8 cellular contexts compared by ENCODE assay signal in the genomic region with DNA sequence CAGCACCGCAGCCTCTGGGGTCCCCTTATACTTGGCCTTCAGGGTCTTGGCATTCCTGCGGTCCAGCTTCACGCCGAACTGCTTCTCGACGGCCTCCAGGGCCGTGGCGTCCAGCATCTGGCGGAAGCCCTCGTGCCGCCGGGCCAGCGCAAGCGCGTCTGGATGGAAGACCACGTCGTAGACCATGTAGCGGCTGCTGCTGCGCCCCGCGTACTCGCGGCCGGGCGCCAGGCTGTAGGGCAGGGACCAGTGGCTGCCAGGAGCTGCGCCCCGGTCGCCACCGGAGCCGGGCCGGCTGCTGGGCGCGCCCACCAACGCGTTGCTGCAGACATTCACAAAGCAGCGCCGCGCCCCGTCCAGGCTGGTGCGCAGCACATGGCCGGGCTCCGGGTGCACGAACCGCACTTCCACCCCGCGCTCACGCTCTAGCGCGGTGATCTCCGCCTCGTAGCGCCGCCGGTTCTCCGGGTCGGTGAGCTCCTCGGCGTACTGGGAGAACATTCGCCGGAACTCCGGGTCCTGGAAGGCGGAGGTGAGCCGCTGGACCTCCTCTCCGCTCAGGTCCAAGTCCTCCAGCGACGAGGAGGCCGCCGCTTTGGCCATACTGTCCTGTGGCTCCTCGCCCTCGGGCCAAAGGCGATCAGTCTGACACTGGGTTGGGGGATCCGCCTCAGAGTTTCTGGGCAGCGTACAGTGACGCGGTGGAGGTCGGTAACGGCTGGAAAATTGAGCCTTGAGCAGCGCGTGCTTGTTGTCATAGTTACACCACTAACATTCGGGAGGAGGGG. TPM values are rescaled to one million over a fixed set of nuclear protein-coding genes. Genes with fewer than 3 reads are reported as not detected.
DNase-seq lines count a peak whose midpoint lies in the region; TF ChIP-seq lines count a peak whose summit lies in the region.

Gene DNAAF2 (minus strand): TSS at position 698 of the 788 bp plus-strand sequence. CDS start 95 bp downstream, at position 603.

- intact Hi-C loops in head of caudate nucleus (cut with DNase I), result loop anchor here (5.0 to 10.0 kb wide), 3 partner anchors 58 to 220 kb away; partner anchors contain the start of genes KLHDC1, KLHDC2 and NEMF

- H2BK120ac ChIP-seq in H9 (ENCODE audit: low read depth, low read length, poor library complexity, severe bottlenecking) (no peak within 1 kb of the TSS), trophoblast cell (ENCODE audit: insufficient read depth, low read length, poor library complexity) (peak within 1 kb of the TSS; percentile 54)

- H2BK15ac ChIP-seq in H9 (ENCODE audit: low read depth, low read length), result no peak within 1 kb of the TSS

- peak within 1 kb of the TSS; percentile 94 for H4K12ac ChIP-seq in trophoblast cell (ENCODE audit: low read depth, low read length)

- H3K23ac ChIP-seq in H9 (ENCODE audit: insufficient read length, low read depth, low read length) (no peak within 1 kb of the TSS), trophoblast cell (ENCODE audit: low read length) (no peak within 1 kb of the TSS)

- H3K18ac ChIP-seq in H9 (ENCODE audit: insufficient read length, low read depth, low read length) (peak within 1 kb of the TSS; percentile 90), trophoblast cell (ENCODE audit: low read length) (peak within 1 kb of the TSS; percentile 82)

- H2AK5ac ChIP-seq in H9 (ENCODE audit: insufficient read length, low read length) (no peak within 1 kb of the TSS), trophoblast cell (ENCODE audit: low read length) (peak within 1 kb of the TSS; percentile 53)

- peaks cover 7% of the 10 kb centered on the region for H3K23me2 ChIP-seq in H9 (ENCODE audit: insufficient read length, low read depth, low read length, poor library complexity, severe bottlenecking)

- DNase-seq in GF-D8 (lab: John Stamatoyannopoulos, UW) (peak; percentile 45), H9 (peak; percentile 67), LoVo (ENCODE audit: low spot score) (peak; percentile 62), SK-N-DZ (ENCODE audit: low spot score) (peak; percentile 49), head of caudate nucleus (peak; percentile 28 to 77 (median 58)), trophoblast cell (peak; percentile 62 to 78), ureter (ENCODE audit: low spot score) (peak; percentile 61)
- DNase-seq in activated naive CD8-positive, alpha-beta T cell treated with anti-CD3 and anti-CD28 coated beads for 36 hours, result peak; percentile 70

- H3K4me1 ChIP-seq in H9 (ENCODE audit: insufficient read depth, low read length) (no peaks in the 10 kb centered on the region; the same call in 1 of the 2 replicates), trophoblast cell (ENCODE audit: control insufficient read depth in 1 of 2, insufficient read depth in 2 of 2, low read length in 2 of 2) (no peaks in the 10 kb centered on the region)

- H3K27ac Mint-ChIP-seq in H9, result peak within 1 kb of the TSS; percentile 91 to 97 (median 96)
- H3K27ac Mint-ChIP-seq in activated naive CD8-positive, alpha-beta T cell treated with anti-CD3 and anti-CD28 coated beads for 36 hours, result peak within 1 kb of the TSS; percentile 99

- WGBS in H9 (ENCODE audit: extremely low coverage, insufficient read length, low lambda C conversion rate), result no CpG with 5 or more reads among the region's 80 CpGs
- no CpG with 5 or more reads among the region's 80 CpGs for WGBS in trophoblast cell (ENCODE audit: extremely low coverage, insufficient coverage, insufficient read length)

- peaks cover 10 to 23% of the 10 kb centered on the region in 2 experiments; a peak in 3 of 4 replicates for H3K4me1 Mint-ChIP-seq in H9
- peaks cover 38% of the 10 kb centered on the region for H3K4me1 Mint-ChIP-seq in activated naive CD8-positive, alpha-beta T cell treated with anti-CD3 and anti-CD28 coated beads for 36 hours

- H2AFZ ChIP-seq in H9 (ENCODE audit: low read length) (no peak within 1 kb of the TSS), trophoblast cell (ENCODE audit: insufficient read depth, low read length, poor library complexity) (peak within 1 kb of the TSS; percentile 93)

- H3K4ac ChIP-seq in H9 (ENCODE audit: low read depth, low read length) (no peak within 1 kb of the TSS; the same call in 1 of the 2 replicates), trophoblast cell (ENCODE audit: low read depth, low read length) (peak within 1 kb of the TSS; percentile 62)

- no peak within 1 kb of the TSS for H3K56ac ChIP-seq in H9 (ENCODE audit: insufficient read length, low read depth, low read length)

- H3K14ac ChIP-seq in H9 (ENCODE audit: insufficient read depth, low read length) (peak within 1 kb of the TSS; percentile 98), trophoblast cell (ENCODE audit: low read length) (peak within 1 kb of the TSS; percentile 89)

- H3K4me3 ChIP-seq in trophoblast cell (ENCODE audit: low read depth, low read length), result peak within 1 kb of the TSS; percentile 87

- H3T11ph ChIP-seq in H9 (ENCODE audit: low read length), result no peak within 1 kb of the TSS

- H3K9me3 ChIP-seq in H9 (ENCODE audit: control insufficient read depth, low read depth, low read length) (no peaks in the 10 kb centered on the region), trophoblast cell (ENCODE audit: insufficient read depth, low read depth, low read length) (no peaks in the 10 kb centered on the region)

- H3K79me1 ChIP-seq in H9 (ENCODE audit: insufficient read depth, low read depth, low read length, poor library complexity, severe bottlenecking) (peaks cover 3% of the 10 kb centered on the region), trophoblast cell (ENCODE audit: low read length) (peaks cover 16% of the 10 kb centered on the region)

- H3K4me3 Mint-ChIP-seq in H9, result peak within 1 kb of the TSS; percentile 94 to 100
- peak within 1 kb of the TSS; percentile 98 for H3K4me3 Mint-ChIP-seq in activated naive CD8-positive, alpha-beta T cell treated with anti-CD3 and anti-CD28 coated beads for 36 hours

- no peaks in the 10 kb centered on the region for H4K20me1 ChIP-seq in H9 (ENCODE audit: control insufficient read depth, insufficient read depth, insufficient read length)

- H3K27ac ChIP-seq in H9 (ENCODE audit: insufficient read length, low read depth, low read length), result peak within 1 kb of the TSS; percentile 63
- H3K27ac ChIP-seq in trophoblast cell (ENCODE audit: low read depth, low read length), result peak within 1 kb of the TSS; percentile 97

- H4K8ac ChIP-seq in H9 (replicated peaks; ENCODE audit: insufficient read length, low read depth, low read length), result no peak within 1 kb of the TSS
- peak within 1 kb of the TSS; percentile 83 for H4K8ac ChIP-seq in trophoblast cell (ENCODE audit: low read depth, low read length)

- H2BK12ac ChIP-seq in H9 (ENCODE audit: insufficient read length, low read depth, low read length) (no peak within 1 kb of the TSS), trophoblast cell (ENCODE audit: low read length) (no peak within 1 kb of the TSS)

- no peak within 1 kb of the TSS for H2BK5ac ChIP-seq in H9 (ENCODE audit: insufficient read length, low read length)
- H2BK5ac ChIP-seq in trophoblast cell (ENCODE audit: low read depth, low read length, poor library complexity), result peak within 1 kb of the TSS; percentile 71

- H3K79me2 ChIP-seq in H9 (ENCODE audit: insufficient read depth, low read length) (peaks cover 19% of the 10 kb centered on the region; the same call in 1 of the 2 replicates), trophoblast cell (ENCODE audit: control insufficient read depth, insufficient read depth, low read length, poor library complexity) (peaks cover 15% of the 10 kb centered on the region)

- no peak within 1 kb of the TSS for H2BK20ac ChIP-seq in H9 (ENCODE audit: low read depth, low read length, poor library complexity, severe bottlenecking)

- H3K4me2 ChIP-seq in H9 (ENCODE audit: insufficient read depth, insufficient read length, low read length), result peak within 1 kb of the TSS; percentile 75
- H3K4me2 ChIP-seq in trophoblast cell (ENCODE audit: low read length), result peak within 1 kb of the TSS; percentile 70

- no peaks in the 10 kb centered on the region for H3K27me3 ChIP-seq in H9 (ENCODE audit: insufficient read depth, low read length)
- H3K27me3 ChIP-seq in trophoblast cell (ENCODE audit: insufficient read depth, low read length), result no peaks in the 10 kb centered on the region

- no peaks in the 10 kb centered on the region for H3K27me3 Mint-ChIP-seq in H9 (ENCODE audit: low read depth)
- H3K27me3 Mint-ChIP-seq in activated naive CD8-positive, alpha-beta T cell treated with anti-CD3 and anti-CD28 coated beads for 36 hours, result no peaks in the 10 kb centered on the region

- H4K91ac ChIP-seq in H9 (ENCODE audit: insufficient read length, low read depth, low read length), result no peak within 1 kb of the TSS
- H4K91ac ChIP-seq in trophoblast cell (ENCODE audit: low read depth, low read length), result peak within 1 kb of the TSS; percentile 87

- H4K5ac ChIP-seq in H9 (ENCODE audit: insufficient read length, low read depth, low read length), result no peak within 1 kb of the TSS

- no peak for TF ChIP-seq CTCF in H9 (conservative IDR thresholded peaks at IDR 0.05)

- peaks cover 20 to 55% (median 34%) of the 10 kb centered on the region in 3 experiments for H3K36me3 Mint-ChIP-seq in H9 (ENCODE audit: insufficient read depth in 1 of 3, low read depth in 3 of 3)
- peaks cover 65% of the 10 kb centered on the region for H3K36me3 Mint-ChIP-seq in activated naive CD8-positive, alpha-beta T cell treated with anti-CD3 and anti-CD28 coated beads for 36 hours

- peaks cover 0 to 6% of the 10 kb centered on the region in 2 experiments; a peak in 2 of 5 replicates for H3K9me3 Mint-ChIP-seq in H9
- no peaks in the 10 kb centered on the region for H3K9me3 Mint-ChIP-seq in activated naive CD8-positive, alpha-beta T cell treated with anti-CD3 and anti-CD28 coated beads for 36 hours

- H3K9ac ChIP-seq in H9 (ENCODE audit: extremely low read depth, insufficient read length, low read length) (peak within 1 kb of the TSS; percentile 92), trophoblast cell (ENCODE audit: low read length) (peak within 1 kb of the TSS; percentile 88)

- peaks cover 1 to 8% of the 10 kb centered on the region in 2 experiments for H3K36me3 ChIP-seq in trophoblast cell (ENCODE audit: control insufficient read depth in 1 of 2, insufficient read depth in 2 of 2, low read length in 2 of 2)

RNA-seq across cellular contexts. Expression of gene DNAAF2, which starts in this region (rescaled TPM):
- total RNA-seq in H9 (2021), result 26.1 and 26.3 TPM in 2 replicates
- 30.3 and 32.2 TPM in 2 replicates for polyA plus RNA-seq in SK-N-DZ (2014; cell fraction: cytosol; rRNA removed)
- polyA plus RNA-seq in SK-N-DZ (2014; cell fraction: nucleus; rRNA removed), result 14.4 and 19.0 TPM in 2 replicates
- 10 to 100 TPM; 15.5 to 15.6 TPM for total RNA-seq in activated naive CD8-positive, alpha-beta T cell treated with anti-CD3 and anti-CD28 coated beads for 36 hours
- polyA plus RNA-seq in trophoblast cell (2013), result 6.2 and 6.3 TPM in 2 replicates
- total RNA-seq in ureter, result 5.5 TPM

Comparison
In these comparisons a context has a peak if more than half of its experiments do, and no peak if none do; other contexts are left out.
1. Peak in every context shown above with its lines: DNase-seq, H3K4me3 ChIP-seq and H3K27ac ChIP-seq.